In the genomic region with DNA sequence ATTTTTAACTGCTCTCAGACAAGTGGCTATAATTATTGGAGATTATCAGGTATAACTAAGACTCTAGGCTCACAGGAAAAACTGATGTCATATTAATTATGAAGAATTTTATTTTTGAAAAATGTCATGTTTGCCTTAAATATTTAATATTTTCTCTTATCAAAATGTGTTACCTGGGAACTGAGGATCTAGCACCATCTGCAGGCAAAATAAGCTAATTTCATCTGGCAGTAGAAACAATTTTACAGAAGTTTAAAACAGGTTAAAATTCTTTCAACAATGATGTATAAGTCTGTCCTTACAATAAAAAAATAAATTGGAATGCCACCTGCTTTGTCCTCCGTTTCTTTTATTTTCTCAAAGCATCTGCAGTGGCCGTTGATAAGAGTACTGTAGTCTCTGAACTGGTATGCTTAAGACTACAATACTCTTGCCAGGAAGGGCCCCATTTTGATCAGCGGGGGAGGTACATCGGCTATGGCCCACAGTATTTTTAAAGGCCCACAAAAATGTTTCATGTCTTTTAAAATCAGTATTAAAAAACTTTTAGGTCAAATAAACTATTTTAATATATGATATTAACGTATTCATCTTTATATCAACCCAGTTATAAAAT, we compare ENCODE assay signal across 1 cellular context.
TF ChIP-seq lines count a peak whose summit lies in the region.

No MANE protein-coding gene starts in this region.

TF ChIP-seq in H1, 55 proteins besides CTCF, POLR2A, EP300 and RAD21:
- TF ChIP-seq, protein P1, sequence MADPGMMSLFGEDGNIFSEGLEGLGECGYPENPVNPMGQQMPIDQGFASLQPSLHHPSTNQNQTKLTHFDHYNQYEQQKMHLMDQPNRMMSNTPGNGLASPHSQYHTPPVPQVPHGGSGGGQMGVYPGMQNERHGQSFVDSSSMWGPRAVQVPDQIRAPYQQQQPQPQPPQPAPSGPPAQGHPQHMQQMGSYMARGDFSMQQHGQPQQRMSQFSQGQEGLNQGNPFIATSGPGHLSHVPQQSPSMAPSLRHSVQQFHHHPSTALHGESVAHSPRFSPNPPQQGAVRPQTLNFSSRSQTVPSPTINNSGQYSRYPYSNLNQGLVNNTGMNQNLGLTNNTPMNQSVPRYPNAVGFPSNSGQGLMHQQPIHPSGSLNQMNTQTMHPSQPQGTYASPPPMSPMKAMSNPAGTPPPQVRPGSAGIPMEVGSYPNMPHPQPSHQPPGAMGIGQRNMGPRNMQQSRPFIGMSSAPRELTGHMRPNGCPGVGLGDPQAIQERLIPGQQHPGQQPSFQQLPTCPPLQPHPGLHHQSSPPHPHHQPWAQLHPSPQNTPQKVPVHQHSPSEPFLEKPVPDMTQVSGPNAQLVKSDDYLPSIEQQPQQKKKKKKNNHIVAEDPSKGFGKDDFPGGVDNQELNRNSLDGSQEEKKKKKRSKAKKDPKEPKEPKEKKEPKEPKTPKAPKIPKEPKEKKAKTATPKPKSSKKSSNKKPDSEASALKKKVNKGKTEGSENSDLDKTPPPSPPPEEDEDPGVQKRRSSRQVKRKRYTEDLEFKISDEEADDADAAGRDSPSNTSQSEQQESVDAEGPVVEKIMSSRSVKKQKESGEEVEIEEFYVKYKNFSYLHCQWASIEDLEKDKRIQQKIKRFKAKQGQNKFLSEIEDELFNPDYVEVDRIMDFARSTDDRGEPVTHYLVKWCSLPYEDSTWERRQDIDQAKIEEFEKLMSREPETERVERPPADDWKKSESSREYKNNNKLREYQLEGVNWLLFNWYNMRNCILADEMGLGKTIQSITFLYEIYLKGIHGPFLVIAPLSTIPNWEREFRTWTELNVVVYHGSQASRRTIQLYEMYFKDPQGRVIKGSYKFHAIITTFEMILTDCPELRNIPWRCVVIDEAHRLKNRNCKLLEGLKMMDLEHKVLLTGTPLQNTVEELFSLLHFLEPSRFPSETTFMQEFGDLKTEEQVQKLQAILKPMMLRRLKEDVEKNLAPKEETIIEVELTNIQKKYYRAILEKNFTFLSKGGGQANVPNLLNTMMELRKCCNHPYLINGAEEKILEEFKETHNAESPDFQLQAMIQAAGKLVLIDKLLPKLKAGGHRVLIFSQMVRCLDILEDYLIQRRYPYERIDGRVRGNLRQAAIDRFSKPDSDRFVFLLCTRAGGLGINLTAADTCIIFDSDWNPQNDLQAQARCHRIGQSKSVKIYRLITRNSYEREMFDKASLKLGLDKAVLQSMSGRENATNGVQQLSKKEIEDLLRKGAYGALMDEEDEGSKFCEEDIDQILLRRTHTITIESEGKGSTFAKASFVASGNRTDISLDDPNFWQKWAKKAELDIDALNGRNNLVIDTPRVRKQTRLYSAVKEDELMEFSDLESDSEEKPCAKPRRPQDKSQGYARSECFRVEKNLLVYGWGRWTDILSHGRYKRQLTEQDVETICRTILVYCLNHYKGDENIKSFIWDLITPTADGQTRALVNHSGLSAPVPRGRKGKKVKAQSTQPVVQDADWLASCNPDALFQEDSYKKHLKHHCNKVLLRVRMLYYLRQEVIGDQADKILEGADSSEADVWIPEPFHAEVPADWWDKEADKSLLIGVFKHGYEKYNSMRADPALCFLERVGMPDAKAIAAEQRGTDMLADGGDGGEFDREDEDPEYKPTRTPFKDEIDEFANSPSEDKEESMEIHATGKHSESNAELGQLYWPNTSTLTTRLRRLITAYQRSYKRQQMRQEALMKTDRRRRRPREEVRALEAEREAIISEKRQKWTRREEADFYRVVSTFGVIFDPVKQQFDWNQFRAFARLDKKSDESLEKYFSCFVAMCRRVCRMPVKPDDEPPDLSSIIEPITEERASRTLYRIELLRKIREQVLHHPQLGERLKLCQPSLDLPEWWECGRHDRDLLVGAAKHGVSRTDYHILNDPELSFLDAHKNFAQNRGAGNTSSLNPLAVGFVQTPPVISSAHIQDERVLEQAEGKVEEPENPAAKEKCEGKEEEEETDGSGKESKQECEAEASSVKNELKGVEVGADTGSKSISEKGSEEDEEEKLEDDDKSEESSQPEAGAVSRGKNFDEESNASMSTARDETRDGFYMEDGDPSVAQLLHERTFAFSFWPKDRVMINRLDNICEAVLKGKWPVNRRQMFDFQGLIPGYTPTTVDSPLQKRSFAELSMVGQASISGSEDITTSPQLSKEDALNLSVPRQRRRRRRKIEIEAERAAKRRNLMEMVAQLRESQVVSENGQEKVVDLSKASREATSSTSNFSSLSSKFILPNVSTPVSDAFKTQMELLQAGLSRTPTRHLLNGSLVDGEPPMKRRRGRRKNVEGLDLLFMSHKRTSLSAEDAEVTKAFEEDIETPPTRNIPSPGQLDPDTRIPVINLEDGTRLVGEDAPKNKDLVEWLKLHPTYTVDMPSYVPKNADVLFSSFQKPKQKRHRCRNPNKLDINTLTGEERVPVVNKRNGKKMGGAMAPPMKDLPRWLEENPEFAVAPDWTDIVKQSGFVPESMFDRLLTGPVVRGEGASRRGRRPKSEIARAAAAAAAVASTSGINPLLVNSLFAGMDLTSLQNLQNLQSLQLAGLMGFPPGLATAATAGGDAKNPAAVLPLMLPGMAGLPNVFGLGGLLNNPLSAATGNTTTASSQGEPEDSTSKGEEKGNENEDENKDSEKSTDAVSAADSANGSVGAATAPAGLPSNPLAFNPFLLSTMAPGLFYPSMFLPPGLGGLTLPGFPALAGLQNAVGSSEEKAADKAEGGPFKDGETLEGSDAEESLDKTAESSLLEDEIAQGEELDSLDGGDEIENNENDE (IDR thresholded peaks at IDR 0.05; ENCODE audit: insufficient replicate concordance, low read length) = no peak
- no peak for TF ChIP-seq SP4 (IDR thresholded peaks at IDR 0.05; ENCODE audit: low read length)
